In genomic region chrX:9668537-9668936, GRCh38 we compare ENCODE assay signal across 28 cellular contexts.
A peak's percentile ranks its signal among the peaks of the same experiment; 100 is the strongest.
DNase-seq lines count a peak whose midpoint lies in the region; ATAC-seq and TF ChIP-seq lines count a peak whose summit lies in the region.
"Had no signal": no experiment of that assay in that cellular context is flagged by ENCODE, and none has a peak within 500 bp of the region (broad histone marks: within the 10 kb centered on the region; RNA-seq: fewer than 3 reads in every experiment).

No MANE protein-coding gene starts in this region.

- no peaks in the 10 kb centered on the region for H3K27me3 ChIP-seq in OCI-LY1 (ENCODE audit: insufficient read depth, low read length)
- H3K27me3 ChIP-seq: pancreas, right lobe of liver, thyroid gland had no signal

- no peaks in the 10 kb centered on the region for H3F3A ChIP-seq in OCI-LY1 (ENCODE audit: insufficient read depth, low read length)

- H3K27ac Mint-ChIP-seq in chondrocyte (ENCODE audit: unreplicated experiment) (peak overlapping the region; percentile 55), mesothelial cell of epicardium (no peak overlapping the region)
- no peak overlapping the region for H3K27ac Mint-ChIP-seq in natural killer cell treated with Interleukin-12 subunit alpha and Interleukin-12 subunit beta and Interleukin-15 and Interleukin-18, amount 100 ng/mL, for 72 hours
- H3K27ac Mint-ChIP-seq: activated CD8-positive, alpha-beta T cell treated with anti-CD3 and anti-CD28 coated beads, Interleukin-2, amount 10 ng/mL, durations not matched to agents 7 days and 5 days; stimulated activated naive CD8-positive, alpha-beta T cell treated with anti-CD3 and anti-CD28 coated beads, Interleukin-15, amount 100 ng/mL, for 72 hours; T-helper 1 cell treated with Interleukin-12 subunit alpha and Interleukin-12 subunit beta and Interleukin-4 antibody, amounts not matched to agents 30 μg/mL and 1 μg/mL, for 36 hours had no signal

- H3K79me2 ChIP-seq in OCI-LY1 (ENCODE audit: insufficient read depth, low read length): no peaks in the 10 kb centered on the region

- H3K4me2 ChIP-seq in OCI-LY1 (ENCODE audit: low read length): no peak overlapping the region
- H3K4me2 ChIP-seq: KMS-11 had no signal

- DNase-seq in EH (ENCODE audit: low read depth): peak; percentile 83
- no peak for DNase-seq in chondrocyte (ENCODE audit: low spot score)
- DNase-seq in mesenteric fat pad (ENCODE audit: low spot score): peak; percentile 3
- no peak for DNase-seq in NCI-H128 (lab: John Stamatoyannopoulos, UW; ENCODE audit: unreplicated experiment)
- no peak for DNase-seq in mesothelial cell of epicardium (ENCODE audit: low spot score in 2 of 2, unreplicated experiment in 2 of 2)
- no peak for DNase-seq in natural killer cell treated with Interleukin-12 subunit alpha and Interleukin-12 subunit beta and Interleukin-15 and Interleukin-18, amount 100 ng/mL, for 72 hours (ENCODE audit: low spot score)
- DNase-seq: activated CD8-positive, alpha-beta T cell treated with anti-CD3 and anti-CD28 coated beads, Interleukin-2, amount 10 ng/mL, durations not matched to agents 7 days and 5 days; activated gamma-delta T cell; activated T-cell treated with anti-CD3 and anti-CD28 coated beads for 4 hours; caudate nucleus; GM23248; hippocampal formation; left ventricle myocardium superior; MV-4-11; NCI-H1694; NCI-H2171 treated with DMSO at 0.1 percent for 48 hours; NCI-H524; nephron progenitor cell; pancreas; right lobe of liver; stimulated activated CD4-positive, alpha-beta T cell treated with anti-CD3 and anti-CD28 coated beads, Interleukin-15, amount 100 ng/mL, for 24 hours; stimulated activated naive CD8-positive, alpha-beta T cell treated with anti-CD3 and anti-CD28 coated beads, Interleukin-15, amount 100 ng/mL, for 72 hours; thyroid gland had no signal

- H3K9me2 ChIP-seq in OCI-LY1 (ENCODE audit: low read depth, low read length): no peaks in the 10 kb centered on the region

- no peak for ATAC-seq in GM21526 (IDR thresholded peaks at IDR 0.05; ENCODE audit: low FRiP score, unreplicated experiment)
- ATAC-seq in natural killer cell treated with Interleukin-12 subunit alpha and Interleukin-12 subunit beta and Interleukin-15 and Interleukin-18, amount 100 ng/mL, for 72 hours: no peak
- ATAC-seq: activated CD8-positive, alpha-beta T cell treated with anti-CD3 and anti-CD28 coated beads, Interleukin-2, amount 10 ng/mL, durations not matched to agents 7 days and 5 days; left ventricle myocardium superior; pancreas; right lobe of liver; stimulated activated naive CD8-positive, alpha-beta T cell treated with anti-CD3 and anti-CD28 coated beads, Interleukin-15, amount 100 ng/mL, for 72 hours had no signal

- H3K4me1 Mint-ChIP-seq in chondrocyte (ENCODE audit: low read depth): peaks cover 58% of the 10 kb centered on the region
- H3K4me1 Mint-ChIP-seq in mesothelial cell of epicardium: peaks cover 10% of the 10 kb centered on the region
- H3K4me1 Mint-ChIP-seq in natural killer cell treated with Interleukin-12 subunit alpha and Interleukin-12 subunit beta and Interleukin-15 and Interleukin-18, amount 100 ng/mL, for 72 hours (ENCODE audit: low read depth in 2 of 2): peaks cover 15 to 19% of the 10 kb centered on the region in 2 donors
- H3K4me1 Mint-ChIP-seq: nephron progenitor cell had no signal

- H3K27me3 Mint-ChIP-seq in chondrocyte (ENCODE audit: low read depth) (no peaks in the 10 kb centered on the region), mesothelial cell of epicardium (ENCODE audit: low read depth) (no peaks in the 10 kb centered on the region)
- no peaks in the 10 kb centered on the region for H3K27me3 Mint-ChIP-seq in natural killer cell treated with Interleukin-12 subunit alpha and Interleukin-12 subunit beta and Interleukin-15 and Interleukin-18, amount 100 ng/mL, for 72 hours
- H3K27me3 Mint-ChIP-seq: stimulated activated naive CD8-positive, alpha-beta T cell treated with anti-CD3 and anti-CD28 coated beads, Interleukin-15, amount 100 ng/mL, for 72 hours had no signal

- H3K36me3 ChIP-seq in OCI-LY1 (ENCODE audit: insufficient read depth, low read length): peaks cover 17% of the 10 kb centered on the region
- H3K36me3 ChIP-seq: pancreas, right lobe of liver, thyroid gland had no signal

- H3K36me3 Mint-ChIP-seq in chondrocyte (ENCODE audit: low read depth): peaks cover 4% of the 10 kb centered on the region
- H3K36me3 Mint-ChIP-seq in mesothelial cell of epicardium: peaks cover 23% of the 10 kb centered on the region
- H3K36me3 Mint-ChIP-seq in natural killer cell treated with Interleukin-12 subunit alpha and Interleukin-12 subunit beta and Interleukin-15 and Interleukin-18, amount 100 ng/mL, for 72 hours: no peaks in the 10 kb centered on the region

- H3K27ac ChIP-seq in OCI-LY1 (ENCODE audit: low read depth, low read length, poor library complexity, severe bottlenecking): peak overlapping the region; percentile 41
- H3K27ac ChIP-seq: GM23248, KMS-11, pancreas, right lobe of liver, thyroid gland had no signal

- H2AFZ ChIP-seq in OCI-LY1 (ENCODE audit: low read length): no peak overlapping the region
- H2AFZ ChIP-seq: GM23248 had no signal

- H3K9me3 Mint-ChIP-seq in chondrocyte (ENCODE audit: low read depth) (peaks cover 7% of the 10 kb centered on the region), mesothelial cell of epicardium (peaks cover 31% of the 10 kb centered on the region)
- peaks cover 4% of the 10 kb centered on the region for H3K9me3 Mint-ChIP-seq in natural killer cell treated with Interleukin-12 subunit alpha and Interleukin-12 subunit beta and Interleukin-15 and Interleukin-18, amount 100 ng/mL, for 72 hours
- H3K9me3 Mint-ChIP-seq: stimulated activated naive CD8-positive, alpha-beta T cell treated with anti-CD3 and anti-CD28 coated beads, Interleukin-15, amount 100 ng/mL, for 72 hours had no signal

- no peaks in the 10 kb centered on the region for H3K9me3 ChIP-seq in OCI-LY1 (ENCODE audit: low read length)
- H3K9me3 ChIP-seq: pancreas, right lobe of liver, thyroid gland had no signal

- H3K4me3 Mint-ChIP-seq in chondrocyte (ENCODE audit: unreplicated experiment): no peak overlapping the region
- H3K4me3 Mint-ChIP-seq in mesothelial cell of epicardium: no peak overlapping the region
- no peak overlapping the region for H3K4me3 Mint-ChIP-seq in natural killer cell treated with Interleukin-12 subunit alpha and Interleukin-12 subunit beta and Interleukin-15 and Interleukin-18, amount 100 ng/mL, for 72 hours
- H3K4me3 Mint-ChIP-seq: activated CD8-positive, alpha-beta T cell treated with anti-CD3 and anti-CD28 coated beads, Interleukin-2, amount 10 ng/mL, durations not matched to agents 7 days and 5 days; CD14-positive monocyte; nephron progenitor cell; stimulated activated naive CD8-positive, alpha-beta T cell treated with anti-CD3 and anti-CD28 coated beads, Interleukin-15, amount 100 ng/mL, for 72 hours; T-helper 1 cell treated with Interleukin-12 subunit alpha and Interleukin-12 subunit beta and Interleukin-4 antibody, amounts not matched to agents 30 μg/mL and 1 μg/mL, for 36 hours had no signal

- H4K20me1 ChIP-seq in OCI-LY1 (ENCODE audit: insufficient read depth, low read length): no peaks in the 10 kb centered on the region

- no peak overlapping the region for H3K9ac ChIP-seq in OCI-LY1 (ENCODE audit: low read length)
- H3K9ac ChIP-seq: GM23248, KMS-11 had no signal

- TF ChIP-seq CTCF in OCI-LY1 (IDR thresholded peaks at IDR 0.05; ENCODE audit: low read length) (no peak), chondrocyte (IDR thresholded peaks at IDR 0.05) (no peak), mesothelial cell of epicardium (IDR thresholded peaks at IDR 0.05; ENCODE audit: unreplicated experiment) (no peak)

- no peak overlapping the region for H3K4me3 ChIP-seq in OCI-LY1 (ENCODE audit: low read depth, low read length, poor library complexity, severe bottlenecking)
- H3K4me3 ChIP-seq: GM23248, pancreas, right lobe of liver, thyroid gland had no signal

- peaks cover 57% of the 10 kb centered on the region for H3K4me1 ChIP-seq in OCI-LY1 (ENCODE audit: insufficient read depth, low read length, severe bottlenecking)
- H3K4me1 ChIP-seq: pancreas, right lobe of liver, thyroid gland had no signal

Comparison
In these comparisons a context has a peak if more than half of its experiments do, and no peak if none do; other contexts are left out.
1. DNase-seq: peak in EH (single experiment) and mesenteric fat pad (single experiment); none in chondrocyte (single experiment), NCI-H128 (single experiment), mesothelial cell of epicardium (0 of 2) and natural killer cell treated with Interleukin-12 subunit alpha and Interleukin-12 subunit beta and Interleukin-15 and Interleukin-18, amount 100 ng/mL, for 72 hours (single experiment).